Comparison of ENCODE assay signal across 1 cellular context in the genomic region with DNA sequence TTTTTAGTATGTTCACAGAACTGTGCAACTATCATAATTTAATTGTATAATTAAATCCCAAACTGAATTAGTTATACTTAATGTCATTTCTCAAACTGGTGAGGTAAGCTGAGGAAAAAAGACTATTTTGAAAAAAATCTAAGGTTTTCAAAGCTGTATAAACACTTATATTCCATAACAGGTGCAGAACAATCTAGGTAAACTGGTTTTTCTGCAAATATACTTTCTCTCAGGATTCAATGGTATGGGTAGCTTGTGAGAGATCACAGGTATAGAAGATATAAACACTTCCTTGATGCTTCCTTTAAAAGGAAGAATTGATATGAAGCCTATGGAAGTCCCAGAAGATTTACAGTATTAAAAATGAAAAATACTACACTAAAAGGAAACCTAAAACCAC.
TF ChIP-seq lines count a peak whose summit lies in the region.

No MANE protein-coding gene starts in this region.

TF ChIP-seq in GM12878, 131 proteins besides CTCF, POLR2A, EP300 and RAD21:
- no peak for TF ChIP-seq ZBTB33 (IDR thresholded peaks at IDR 0.05)
TF ChIP-seq in GM12878: peak in this region for 0.
